In the genomic region with DNA sequence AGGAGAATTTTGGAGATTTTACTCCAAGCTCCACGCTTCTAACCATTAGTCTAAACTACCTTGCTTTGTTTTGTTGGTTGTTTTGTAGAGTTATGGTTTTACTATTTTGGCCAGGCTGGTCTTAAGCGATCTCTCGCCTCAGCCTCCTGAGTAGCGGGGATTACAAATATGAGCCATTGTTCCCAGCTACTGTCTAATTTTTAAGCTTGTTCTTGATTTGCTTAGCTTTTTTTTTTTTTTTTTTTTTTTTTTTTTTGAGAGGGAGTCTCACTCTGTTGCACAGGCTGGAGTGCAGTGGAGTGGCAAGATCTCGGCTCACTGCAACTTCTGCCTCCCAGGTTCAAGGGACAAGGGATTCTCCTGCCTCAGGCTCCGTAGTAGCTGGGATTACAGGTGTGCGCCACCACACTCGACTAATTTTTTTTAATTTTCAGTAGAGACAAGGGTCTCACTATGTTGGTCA, we compare ENCODE assay signal across 2 cellular contexts.
A peak's percentile ranks its signal among the peaks of the same experiment; 100 is the strongest.
TF ChIP-seq lines count a peak whose summit lies in the region.

No MANE protein-coding gene starts in this region.

TF ChIP-seq in A549, 52 proteins besides CTCF, POLR2A, EP300 and RAD21:
- TF ChIP-seq PHF8 (IDR thresholded peaks at IDR 0.05; ENCODE audit: borderline replicate concordance, low read depth) (0 out of 2 replicates have a peak, but pooled peaks have one; percentile 26), HEYL (CRISPR knock-in tag; IDR thresholded peaks at IDR 0.05) (no peak)

TF ChIP-seq in H1, 55 proteins besides CTCF, POLR2A, EP300 and RAD21:
- TF ChIP-seq TBP (IDR thresholded peaks at IDR 0.05; ENCODE audit: low read depth, low read length) (peak; percentile 65), TAF7 (optimal IDR thresholded peaks at IDR 0.05; ENCODE audit: borderline replicate concordance, low read depth, low read length) (peak; percentile 96), SP2 (IDR thresholded peaks at IDR 0.05; ENCODE audit: low read length) (no peak)
TF ChIP-seq in H1: peak in this region for 2.
